ENCODE assay signal across 20 cellular contexts in the genomic region with DNA sequence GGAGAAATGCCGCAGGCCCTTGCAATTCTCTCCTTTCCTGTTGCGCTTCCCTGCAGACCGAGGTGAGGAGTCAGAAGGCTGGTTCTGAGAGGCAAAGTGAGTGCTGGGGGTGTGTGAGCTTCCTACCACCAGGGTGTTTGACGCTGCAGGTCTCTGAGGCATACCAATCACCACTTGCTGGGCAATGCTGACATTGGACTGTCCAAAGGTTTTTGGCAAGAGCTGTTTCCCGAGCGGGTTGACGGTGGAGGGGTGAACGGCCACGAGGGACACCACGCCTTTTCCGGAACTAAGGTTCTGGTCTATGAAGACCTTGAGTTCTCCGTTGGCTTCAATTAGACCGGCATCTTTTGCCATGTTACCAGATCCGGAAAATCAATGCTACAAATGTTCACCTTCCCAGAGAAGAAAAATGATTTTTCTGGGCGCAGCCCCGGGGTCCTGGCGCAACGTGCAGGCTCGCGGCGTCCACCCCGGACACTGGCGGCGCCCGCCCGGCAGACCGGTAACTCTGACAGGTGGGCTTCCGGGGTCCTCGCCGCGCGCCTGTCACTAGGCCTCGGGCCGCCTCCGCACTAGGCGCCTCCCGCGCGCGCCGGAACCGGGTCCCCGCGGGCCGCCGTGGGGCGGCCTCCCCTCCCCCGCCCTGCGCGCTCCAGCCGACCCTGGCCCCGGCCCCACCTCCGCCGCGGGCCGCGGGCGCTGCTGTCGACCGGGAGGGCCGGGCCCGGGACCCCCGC. TPM values are rescaled to one million over a fixed set of nuclear protein-coding genes. Genes with fewer than 3 reads are reported as not detected.
DNase-seq lines count a peak whose midpoint lies in the region; ATAC-seq and TF ChIP-seq lines count a peak whose summit lies in the region.
"Had no signal": no experiment of that assay in that cellular context is flagged by ENCODE, and none has a peak within 500 bp of the region (broad histone marks: within the 10 kb centered on the region; RNA-seq: fewer than 3 reads in every experiment).

No MANE protein-coding gene starts in this region.

- BruUV-seq in MCF 10A (replicated peaks; lab: Mats Ljungman, UMichigan): no TSS peak

- no peaks in the 10 kb centered on the region for H3K36me3 Mint-ChIP-seq in MCF 10A (ENCODE audit: insufficient read depth, unreplicated experiment)
- H3K36me3 Mint-ChIP-seq: CD4-positive, CD25-positive, alpha-beta regulatory T cell; stimulated activated naive B cell treated with anti-CD40 and anti-IgM and Interleukin-4, amounts not matched to agents 10 μg/mL and 1 μg/mL and 100 μg/mL, for 72 hours had no signal

- 10 to 25% methylated on average over 7 to 18 of the region's 63 CpGs for WGBS in mesodermal cell (ENCODE audit: insufficient coverage in 2 of 2), 2 experiments

- H3K4me3 ChIP-seq in breast epithelium: peak overlapping the region in 2 of 3 donors; percentile 39 to 50
- peak overlapping the region; percentile 37 for H3K4me3 ChIP-seq in epithelial cell of proximal tubule (ENCODE audit: low read depth, low read length)
- peak overlapping the region; percentile 8 for H3K4me3 ChIP-seq in mesodermal cell (ENCODE audit: extremely low read depth, insufficient read depth, low read length, poor library complexity, severe bottlenecking)
- H3K4me3 ChIP-seq in thoracic aorta: peak overlapping the region; percentile 47
- H3K4me3 ChIP-seq: A549, mucosa of descending colon had no signal

- H3K9me3 Mint-ChIP-seq in MCF 10A (ENCODE audit: unreplicated experiment): peaks cover 5% of the 10 kb centered on the region
- H3K9me3 Mint-ChIP-seq: activated T-cell treated with anti-CD3 and anti-CD28 coated beads, Interleukin-2, amount 50 U/mL, for 4 hours had no signal

- no peak overlapping the region for H3K27ac Mint-ChIP-seq in MCF 10A (ENCODE audit: low read depth, unreplicated experiment)
- H3K27ac Mint-ChIP-seq: CD4-positive, CD25-positive, alpha-beta regulatory T cell; stimulated activated naive B cell treated with anti-CD40 and anti-IgM and Interleukin-4, amounts not matched to agents 10 μg/mL and 1 μg/mL and 100 μg/mL, for 72 hours had no signal

- no peak for ATAC-seq in thoracic aorta (ENCODE audit: insufficient number of reproducible peaks, low FRiP score, low read depth)
- no peak for ATAC-seq in HG03025 (IDR thresholded peaks at IDR 0.05; ENCODE audit: low FRiP score, unreplicated experiment)
- no peak for ATAC-seq in GM21526 (IDR thresholded peaks at IDR 0.05; ENCODE audit: low FRiP score, unreplicated experiment)
- no peak for ATAC-seq in GM21529 (IDR thresholded peaks at IDR 0.05; ENCODE audit: unreplicated experiment)
- ATAC-seq: A549; activated T-cell treated with anti-CD3 and anti-CD28 coated beads, Interleukin-2, amount 50 U/mL, for 4 hours; mucosa of descending colon; stimulated activated naive B cell treated with anti-CD40 and anti-IgM and Interleukin-4, amounts not matched to agents 10 μg/mL and 1 μg/mL and 100 μg/mL, for 72 hours had no signal

- no peak overlapping the region for H3K4me3 Mint-ChIP-seq in MCF 10A (ENCODE audit: unreplicated experiment)
- H3K4me3 Mint-ChIP-seq: activated T-cell treated with anti-CD3 and anti-CD28 coated beads, Interleukin-2, amount 50 U/mL, for 4 hours; CD4-positive, CD25-positive, alpha-beta regulatory T cell; stimulated activated naive B cell treated with anti-CD40 and anti-IgM and Interleukin-4, amounts not matched to agents 10 μg/mL and 1 μg/mL and 100 μg/mL, for 72 hours had no signal

- H3K36me3 ChIP-seq in breast epithelium (no peaks in the 10 kb centered on the region), mesodermal cell (ENCODE audit: control insufficient read depth, insufficient read depth, low read length) (no peaks in the 10 kb centered on the region), thoracic aorta (no peaks in the 10 kb centered on the region)

- peaks cover 0 to 22% of the 10 kb centered on the region in 2 donors for H3K27me3 ChIP-seq in breast epithelium
- no peaks in the 10 kb centered on the region for H3K27me3 ChIP-seq in thoracic aorta (replicated peaks; ENCODE audit: insufficient read depth)

- no peak for TF ChIP-seq CTCF in breast epithelium (IDR thresholded peaks at IDR 0.05)
- no peak for TF ChIP-seq CTCF in MCF 10A (IDR thresholded peaks at IDR 0.05; ENCODE audit: unreplicated experiment)
- TF ChIP-seq CTCF in epithelial cell of proximal tubule (conservative IDR thresholded peaks at IDR 0.05; ENCODE audit: low read depth, low read length): no peak
- TF ChIP-seq CTCF in thoracic aorta (IDR thresholded peaks at IDR 0.05): no peak

- H3K9me3 ChIP-seq in breast epithelium (no peaks in the 10 kb centered on the region), mesodermal cell (ENCODE audit: control insufficient read depth, low read length) (no peaks in the 10 kb centered on the region), thoracic aorta (no peaks in the 10 kb centered on the region)
- H3K9me3 ChIP-seq: A549, mucosa of descending colon had no signal

- no peaks in the 10 kb centered on the region for H3K4me1 Mint-ChIP-seq in MCF 10A (ENCODE audit: insufficient read depth, unreplicated experiment)
- H3K4me1 Mint-ChIP-seq: CD4-positive, CD25-positive, alpha-beta regulatory T cell; stimulated activated naive B cell treated with anti-CD40 and anti-IgM and Interleukin-4, amounts not matched to agents 10 μg/mL and 1 μg/mL and 100 μg/mL, for 72 hours had no signal

- CTCF ChIA-PET in MCF 10A (lab: Yijun Ruan, JAX): no interaction called here

- DNase-seq in breast epithelium (ENCODE audit: low spot score in 2 of 2) (no peak), MCF 10A (ENCODE audit: unreplicated experiment) (no peak), epithelial cell of proximal tubule (ENCODE audit: low read depth) (no peak), thoracic aorta (ENCODE audit: low spot score) (no peak)
- DNase-seq: activated CD4-positive, alpha-beta T cell treated with anti-CD3 and anti-CD28 coated beads, Interleukin-2, amount 50 U/mL, for 4 hours; activated T-cell treated with anti-CD3 and anti-CD28 coated beads, Interleukin-2, amount 50 U/mL, for 4 hours; CD4-positive, CD25-positive, alpha-beta regulatory T cell; cerebellar nuclear complex; DMS79 treated with DMSO at 0.1 percent for 48 hours; foreskin melanocyte; stimulated activated naive B cell treated with anti-CD40 and anti-IgM and Interleukin-4, amounts not matched to agents 10 μg/mL and 1 μg/mL and 100 μg/mL, for 72 hours had no signal

- peaks cover 17% of the 10 kb centered on the region for H3K27me3 Mint-ChIP-seq in MCF 10A (ENCODE audit: insufficient read depth, unreplicated experiment)

- intact Hi-C loops in breast epithelium (cut with DNase I; ENCODE audit: low total_unique reads): no loop called here
- intact Hi-C loops in MCF 10A (cut with micrococcal nuclease): no loop called here

- TF ChIP-seq POLR2A in breast epithelium (IDR thresholded peaks at IDR 0.05): no peak

- H3K27ac ChIP-seq in breast epithelium (no peak overlapping the region), mesodermal cell (ENCODE audit: low read depth, low read length, severe bottlenecking) (no peak overlapping the region), thoracic aorta (no peak overlapping the region)
- H3K27ac ChIP-seq: A549, HL-60 had no signal

- POLR2A ChIA-PET in MCF 10A (lab: Yijun Ruan, JAX): no interaction called here

- no peaks in the 10 kb centered on the region for H3K4me1 ChIP-seq in breast epithelium
- no peaks in the 10 kb centered on the region for H3K4me1 ChIP-seq in mesodermal cell (ENCODE audit: control insufficient read depth, insufficient read depth, low read length, poor library complexity, severe bottlenecking)
- no peaks in the 10 kb centered on the region for H3K4me1 ChIP-seq in thoracic aorta (ENCODE audit: control insufficient read depth in 1 of 2, low read depth in 2 of 2)
- H3K4me1 ChIP-seq: A549 had no signal

RNA-seq across cellular contexts. Expression of gene FAM47C, which starts 44.9 kb away (rescaled TPM):
- total RNA-seq in breast epithelium (not detected), MCF 10A (2022) (not detected in 2 replicates), epithelial cell of proximal tubule (not detected in 2 replicates), thoracic aorta (not detected)
- not detected for polyA plus RNA-seq in mesodermal cell (2013, experiment 1 of 2)
- polyA plus RNA-seq in mesodermal cell (2013, experiment 2 of 2): not detected
- total RNA-seq: activated T-cell treated with anti-CD3 and anti-CD28 coated beads, Interleukin-2, amount 50 U/mL, for 4 hours; CD4-positive, CD25-positive, alpha-beta regulatory T cell; mucosa of descending colon; osteocyte; ureter had no signal
- polyA plus RNA-seq: A549; CD4-positive, CD25-positive, alpha-beta regulatory T cell had no signal
